ENCODE assay signal across 8 cellular contexts in genomic region chr20:653110-653589, GRCh38. TPM values are rescaled to one million over a fixed set of nuclear protein-coding genes. Genes with fewer than 3 reads are reported as not detected.
DNase-seq lines count a peak whose midpoint lies in the region; ATAC-seq, FAIRE-seq and TF ChIP-seq lines count a peak whose summit lies in the region.

Gene SRXN1 (minus strand): TSS chr20:653200. CDS start chr20:653185, 15 bp downstream.

- H3K27ac ChIP-seq in SJCRH30 (no peak within 1 kb of the TSS), gastroesophageal sphincter (peak within 1 kb of the TSS; percentile 68 to 92 (median 88))

- H3K4me1 ChIP-seq in SJCRH30: no peaks in the 10 kb centered on the region
- H3K4me1 ChIP-seq in gastroesophageal sphincter: peaks cover 3 to 32% (median 9%) of the 10 kb centered on the region in 3 donors

- peak; percentile 83 for TF ChIP-seq CTCF in GM20000 (IDR thresholded peaks at IDR 0.05; ENCODE audit: extremely low read depth, missing control alignments)
- TF ChIP-seq CTCF in gastroesophageal sphincter (IDR thresholded peaks at IDR 0.05): peak in 3 of 4 experiments; percentile 59 to 72 (median 64)

- no CpG with 5 or more reads among the region's 74 CpGs for WGBS in gastroesophageal sphincter (ENCODE audit: low coverage in 1 of 2), 2 donors

- H3K4me3 ChIP-seq in SJCRH30 (peak within 1 kb of the TSS; percentile 58), gastroesophageal sphincter (peak within 1 kb of the TSS; percentile 74 to 87)

- FAIRE-seq in HTR-8/SVneo (lab: Jason Lieb, UNC): peak; percentile 42

- peak; percentile 97 for ATAC-seq in gastroesophageal sphincter

- H3K36me3 ChIP-seq in SJCRH30 (peaks cover 4% of the 10 kb centered on the region; the same call in 1 of the 2 replicates), gastroesophageal sphincter (peaks cover 0 to 28% of the 10 kb centered on the region in 2 donors)

- H3K27me3 ChIP-seq in SJCRH30 (peaks cover 9% of the 10 kb centered on the region; the same call in 1 of the 2 replicates), gastroesophageal sphincter (peaks cover 8% of the 10 kb centered on the region)

- no peaks in the 10 kb centered on the region for H3K9me3 ChIP-seq in SJCRH30 (replicated peaks)
- peaks cover 0 to 5% (median 0%) of the 10 kb centered on the region in 3 donors for H3K9me3 ChIP-seq in gastroesophageal sphincter

- TF ChIP-seq POLR2A in gastroesophageal sphincter (IDR thresholded peaks at IDR 0.05): peak; percentile 43 to 70

- TF ChIP-seq EP300 in gastroesophageal sphincter (IDR thresholded peaks at IDR 0.05): no peak

- peak; percentile 31 for DNase-seq in DMS114 treated with DMSO at 0.1 percent for 48 hours (lab: John Stamatoyannopoulos, UW; ENCODE audit: unreplicated experiment)
- DNase-seq in GM20000 (ENCODE audit: low spot score): peak; percentile 98
- peak; percentile 93 for DNase-seq in HTR-8/SVneo (ENCODE audit: insufficient read length, low spot score)
- peak; percentile 83 for DNase-seq in SJCRH30
- DNase-seq in activated naive CD4-positive, alpha-beta T cell treated with Interleukin-2 at 50 U/mL for 16 hours: peak; percentile 86
- peak in 53 of 56 donors; percentile 20 to 88 (median 60) for DNase-seq in nucleus accumbens (lab: John Stamatoyannopoulos, UW)
- peak; percentile 64 for DNase-seq in superior temporal gyrus (ENCODE audit: extremely low spot score)

RNA-seq across cellular contexts. Expression of gene SRXN1, which starts in this region (rescaled TPM):
- total RNA-seq in SJCRH30 (2014; rRNA removed; shearing (Covaris generic)): 6.7 and 7.0 TPM in 2 replicates
- 10 to 100 TPM; 36.9 to 57.1 (median 38.0) TPM for total RNA-seq in gastroesophageal sphincter

Comparison
In these comparisons a context has a peak if more than half of its experiments do, and no peak if none do; other contexts are left out.
1. DNase-seq: peak in every context shown above with its lines; median percentile 98 in GM20000; 93 in HTR-8/SVneo; 86 in activated naive CD4-positive, alpha-beta T cell treated with Interleukin-2 at 50 U/mL for 16 hours; 83 in SJCRH30; 64 in superior temporal gyrus; 60 in nucleus accumbens; 31 in DMS114 treated with DMSO at 0.1 percent for 48 hours.